In genomic region chr10:102396251-102396650, GRCh38 we compare ENCODE assay signal across 8 cellular contexts. TPM values are rescaled to one million over a fixed set of nuclear protein-coding genes. Genes with fewer than 3 reads are reported as not detected.
DNase-seq lines count a peak whose midpoint lies in the region; TF ChIP-seq lines count a peak whose summit lies in the region.

No MANE protein-coding gene starts in this region.

- DNase-seq in BE2C (no peak), NB4 (ENCODE audit: low read depth) (no peak), nephron progenitor cell (no peak), middle frontal gyrus (ENCODE audit: extremely low spot score, low spot score) (no peak), AG08395 (ENCODE audit: low spot score) (no peak), DMS53 (lab: John Stamatoyannopoulos, UW) (no peak)
- DNase-seq in NK-92 treated with Interleukin-12 subunit alpha and Interleukin-12 subunit beta, amount 100 ng/mL, for 24 hours (lab: John Stamatoyannopoulos, UW) = no peak

- H3K27me3 ChIP-seq in BE2C (no peaks in the 10 kb centered on the region), duodenal mucosa (ENCODE audit: control insufficient read depth in 1 of 2, insufficient read depth in 2 of 2, low read length in 2 of 2) (no peaks in the 10 kb centered on the region)

- peak overlapping the region; percentile 80 for H3K4me3 Mint-ChIP-seq in nephron progenitor cell

- TF ChIP-seq POLR2A in NB4 (IDR thresholded peaks at IDR 0.05; ENCODE audit: extremely low read depth, insufficient read length) = no peak

- peaks cover 28% of the 10 kb centered on the region for H3K4me1 Mint-ChIP-seq in nephron progenitor cell

- peak overlapping the region; percentile 59 for H3K27ac ChIP-seq in duodenal mucosa (ENCODE audit: low read depth, low read length)

- H3K9ac ChIP-seq in duodenal mucosa (ENCODE audit: low read depth in 1 of 2, low read length in 2 of 2) = peak overlapping the region; percentile 55 to 87

- TF ChIP-seq CTCF in BE2C (IDR thresholded peaks at IDR 0.05; ENCODE audit: low read depth, low read length) (no peak), NB4 (IDR thresholded peaks at IDR 0.05; ENCODE audit: low read depth, low read length) (no peak), nephron progenitor cell (IDR thresholded peaks at IDR 0.05) (no peak)

- H3K9me3 ChIP-seq in BE2C (no peaks in the 10 kb centered on the region), duodenal mucosa (ENCODE audit: control insufficient read depth in 1 of 2, low read length in 2 of 2) (no peaks in the 10 kb centered on the region)

- H3K9me3 Mint-ChIP-seq in nephron progenitor cell = no peaks in the 10 kb centered on the region

- no peaks in the 10 kb centered on the region for H3K36me3 Mint-ChIP-seq in nephron progenitor cell (ENCODE audit: low read depth)

- H3K27ac Mint-ChIP-seq in nephron progenitor cell = no peak overlapping the region

- no peaks in the 10 kb centered on the region for H3K4me1 ChIP-seq in BE2C
- peaks cover 21 to 33% of the 10 kb centered on the region in 2 donors for H3K4me1 ChIP-seq in duodenal mucosa (ENCODE audit: control insufficient read depth in 1 of 2, insufficient read depth in 2 of 2, low read length in 2 of 2)

- H3K4me3 ChIP-seq in BE2C (ENCODE audit: low read depth, low read length) (peak overlapping the region; percentile 68), NB4 (ENCODE audit: low read depth, low read length) (peak overlapping the region; percentile 14), duodenal mucosa (ENCODE audit: low read depth in 1 of 2, low read length in 2 of 2) (peak overlapping the region; percentile 99)

- H3K27me3 Mint-ChIP-seq in nephron progenitor cell (ENCODE audit: low read depth, poor library complexity) = peaks cover 28% of the 10 kb centered on the region

- H3K36me3 ChIP-seq in BE2C (peaks cover 6% of the 10 kb centered on the region), duodenal mucosa (ENCODE audit: control insufficient read depth in 1 of 2, insufficient read depth in 2 of 2, low read length in 2 of 2) (peaks cover 7 to 22% of the 10 kb centered on the region in 2 donors)

RNA-seq across cellular contexts. Expression of gene NFKB2, which starts 0.7 kb away (rescaled TPM):
- polyA plus RNA-seq in BE2C (2012; ENCODE audit: insufficient read depth, insufficient read length, low read depth) = 13.1 TPM

RNA-seq across cellular contexts. Expression of gene PSD, which starts 22.3 kb away (rescaled TPM):
- polyA plus RNA-seq in BE2C (2012; ENCODE audit: insufficient read depth, insufficient read length, low read depth) = 177 TPM

RNA-seq across cellular contexts. Expression of gene FBXL15, which starts 24.4 kb away (rescaled TPM):
- 164 TPM for polyA plus RNA-seq in BE2C (2012; ENCODE audit: insufficient read depth, insufficient read length, low read depth)

RNA-seq across cellular contexts. Expression of gene CUEDC2, which starts 36.1 kb away (rescaled TPM):
- polyA plus RNA-seq in BE2C (2012; ENCODE audit: insufficient read depth, insufficient read length, low read depth) = 128 TPM

RNA-seq across cellular contexts. Expression of gene C10orf95, which starts 55.1 kb away (rescaled TPM):
- polyA plus RNA-seq in BE2C (2012; ENCODE audit: insufficient read depth, insufficient read length, low read depth) = 1.0 TPM

Comparison
In these comparisons a context has a peak if more than half of its experiments do, and no peak if none do; other contexts are left out.
1. H3K4me3 ChIP-seq: peak in every context shown above with its lines; median percentile 99 in duodenal mucosa; 68 in BE2C; 14 in NB4.